Comparison of ENCODE assay signal across 18 cellular contexts in the genomic region with DNA sequence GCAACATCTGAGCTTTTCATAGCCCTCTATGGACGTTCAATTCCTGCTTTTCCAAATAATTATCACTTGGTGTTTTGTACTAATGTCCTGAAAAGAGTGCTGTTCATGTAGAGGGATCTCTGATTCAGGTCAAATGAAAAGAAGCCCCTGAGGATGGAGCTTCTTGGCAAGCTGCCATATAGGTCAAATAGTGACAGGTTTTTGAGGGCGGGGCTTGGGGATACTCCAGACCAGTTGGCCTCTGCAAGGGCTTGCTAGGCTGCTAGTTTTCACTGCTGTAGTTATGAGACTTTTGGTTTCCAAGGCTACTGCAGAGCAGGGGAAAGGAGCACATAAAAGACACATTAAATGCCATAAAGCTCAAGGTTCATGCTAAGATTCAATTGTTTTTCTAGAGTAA.
DNase-seq lines count a peak whose midpoint lies in the region; ATAC-seq and TF ChIP-seq lines count a peak whose summit lies in the region.
"Had no signal": no experiment of that assay in that cellular context is flagged by ENCODE, and none has a peak within 500 bp of the region (broad histone marks: within the 10 kb centered on the region; RNA-seq: fewer than 3 reads in every experiment).

No MANE protein-coding gene starts in this region.

- no peak overlapping the region for H3K9ac ChIP-seq in HCT116 (ENCODE audit: low read length)

- H3K27ac ChIP-seq in HCT116 (ENCODE audit: low read depth, low read length), result no peak overlapping the region
- no peak overlapping the region for H3K27ac ChIP-seq in spleen
- H3K27ac ChIP-seq: suprapubic skin had no signal

- no peaks in the 10 kb centered on the region for H4K20me1 ChIP-seq in HCT116 (ENCODE audit: insufficient read depth)

- BruUV-seq in HCT116 (replicated peaks; lab: Mats Ljungman, UMichigan), result no TSS peak

- RAD21 ChIA-PET in HCT116 (lab: Charles Lee; ENCODE audit: low non-redundant PET in 1 of 2, low total read pairs in 2 of 2, uncharacterized antibody in 2 of 2, unreplicated experiment in 2 of 2), result no interaction called here

- H3K4me3 Mint-ChIP-seq in glutamatergic neuron (ENCODE audit: unreplicated experiment), result no peak overlapping the region
- no peak overlapping the region for H3K4me3 Mint-ChIP-seq in T-helper 2 cell treated with Interferon-gamma antibody and Interleukin-4, amounts not matched to agents 5 μg/mL and 100 μg/mL, for 36 hours
- H3K4me3 Mint-ChIP-seq: endodermal cell; HFFc6; T-helper 1 cell treated with Interleukin-12 subunit alpha and Interleukin-12 subunit beta and Interleukin-4 antibody, amounts not matched to agents 30 μg/mL and 1 μg/mL, for 36 hours had no signal

- CTCF ChIA-PET in HCT116 (lab: Charles Lee), result interaction anchor here (0.7 to 0.9 kb wide), 2 partner anchors 22 to 29 kb away, joined by 3 read pairs; no protein-coding TSS in a partner anchor

- no peaks in the 10 kb centered on the region for H3K9me3 Mint-ChIP-seq in glutamatergic neuron (ENCODE audit: unreplicated experiment)
- H3K9me3 Mint-ChIP-seq in T-helper 2 cell treated with Interferon-gamma antibody and Interleukin-4, amounts not matched to agents 5 μg/mL and 100 μg/mL, for 36 hours, result no peaks in the 10 kb centered on the region
- H3K9me3 Mint-ChIP-seq: endodermal cell; T-helper 1 cell treated with Interleukin-12 subunit alpha and Interleukin-12 subunit beta and Interleukin-4 antibody, amounts not matched to agents 30 μg/mL and 1 μg/mL, for 36 hours had no signal

- H3K9me2 ChIP-seq in HCT116 (ENCODE audit: insufficient read depth), result 0 out of 2 replicates have a peak, but pooled peaks cover 3% of the 10 kb centered on the region

- peaks cover 23% of the 10 kb centered on the region for H3K4me1 Mint-ChIP-seq in glutamatergic neuron (ENCODE audit: low read depth, unreplicated experiment)
- no peaks in the 10 kb centered on the region for H3K4me1 Mint-ChIP-seq in T-helper 2 cell treated with Interferon-gamma antibody and Interleukin-4, amounts not matched to agents 5 μg/mL and 100 μg/mL, for 36 hours (ENCODE audit: low read depth)
- H3K4me1 Mint-ChIP-seq: endodermal cell had no signal

- H3K27ac Mint-ChIP-seq in glutamatergic neuron (ENCODE audit: unreplicated experiment), result peak overlapping the region; percentile 16
- no peak overlapping the region for H3K27ac Mint-ChIP-seq in T-helper 2 cell treated with Interferon-gamma antibody and Interleukin-4, amounts not matched to agents 5 μg/mL and 100 μg/mL, for 36 hours
- H3K27ac Mint-ChIP-seq: endodermal cell; HFFc6; T-helper 1 cell treated with Interleukin-12 subunit alpha and Interleukin-12 subunit beta and Interleukin-4 antibody, amounts not matched to agents 30 μg/mL and 1 μg/mL, for 36 hours had no signal

- ATAC-seq in HCT116, result no peak; the same call in 1 of the 2 replicates
- ATAC-seq: left lobe of liver had no signal

- H3K4me1 ChIP-seq in HCT116 (ENCODE audit: control insufficient read depth in 1 of 2, insufficient read depth in 2 of 2, low read length in 2 of 2) (peaks cover 16 to 26% of the 10 kb centered on the region in 2 experiments; a peak in 3 of 4 replicates), spleen (no peaks in the 10 kb centered on the region)
- H3K4me1 ChIP-seq: suprapubic skin had no signal

- DNase-seq in DMS153 (lab: John Stamatoyannopoulos, UW) (peak; percentile 16), HCT116 (ENCODE audit: low read depth, low spot score) (no peak), NCI-H748 (lab: John Stamatoyannopoulos, UW; ENCODE audit: unreplicated experiment) (peak; percentile 89), glutamatergic neuron (peak; percentile 59), head of caudate nucleus (no peak), spleen (no peak)
- no peak for DNase-seq in T-helper 2 cell treated with Interferon-gamma antibody and Interleukin-4, amounts not matched to agents 5 μg/mL and 100 μg/mL, for 36 hours (ENCODE audit: low spot score)
- DNase-seq: AML-193; amniotic stem cell; cerebellar nuclear complex; endodermal cell; HFFc6; NCI-H774; stimulated activated CD4-positive, alpha-beta T cell treated with anti-CD3 and anti-CD28 coated beads, Interleukin-4, amount 100 ng/mL, for 24 hours; stimulated activated CD8-positive, alpha-beta memory T cell treated with anti-CD3 and anti-CD28 coated beads, Interleukin-4, amount 100 ng/mL, for 48 hours had no signal

- H3K4me3 ChIP-seq in HCT116 (replicated peaks in 1 of 2; ENCODE audit: low read depth in 1 of 2, low read length in 2 of 2) (no peak overlapping the region), spleen (no peak overlapping the region)
- H3K4me3 ChIP-seq: suprapubic skin had no signal

- no peaks in the 10 kb centered on the region for H3K9me3 ChIP-seq in HCT116 (ENCODE audit: control insufficient read depth in 1 of 2, insufficient read depth in 1 of 2, low read depth in 1 of 2, low read length in 2 of 2)
- no peaks in the 10 kb centered on the region for H3K9me3 ChIP-seq in spleen
- H3K9me3 ChIP-seq: suprapubic skin had no signal

- intact Hi-C loops in HCT116 (cut with micrococcal nuclease), result no loop called here
- intact Hi-C loops in head of caudate nucleus (cut with DNase I), result no loop called here
- intact Hi-C loops in spleen (cut with DNase I; ENCODE audit: low total_unique reads), result no loop called here

- no peaks in the 10 kb centered on the region for H3K79me2 ChIP-seq in HCT116 (ENCODE audit: insufficient read depth, low read length)

- peak overlapping the region; percentile 62; the same call in 1 of the 2 replicates for H3K4me2 ChIP-seq in HCT116 (ENCODE audit: low read length)

- H3K27me3 ChIP-seq in HCT116 (ENCODE audit: insufficient read depth, low read length), result no peaks in the 10 kb centered on the region
- H3K27me3 ChIP-seq in spleen (replicated peaks in 1 of 7), result no peaks in the 10 kb centered on the region
- H3K27me3 ChIP-seq: suprapubic skin had no signal

- WGBS in spleen, 5 donors, result 75 to 85% (median 79%) methylated on average over 2 of the region's 2 CpGs

- no peaks in the 10 kb centered on the region for H3K27me3 Mint-ChIP-seq in glutamatergic neuron (ENCODE audit: unreplicated experiment)
- H3K27me3 Mint-ChIP-seq in T-helper 2 cell treated with Interferon-gamma antibody and Interleukin-4, amounts not matched to agents 5 μg/mL and 100 μg/mL, for 36 hours (ENCODE audit: low read depth), result no peaks in the 10 kb centered on the region

- TF ChIP-seq POLR2A in HCT116 (IDR thresholded peaks at IDR 0.05; ENCODE audit: borderline replicate concordance, extremely low read depth, insufficient read depth, insufficient read length), result no peak
- no peak for TF ChIP-seq POLR2A in spleen (IDR thresholded peaks at IDR 0.05)

- TF ChIP-seq RAD21 in HCT116 (IDR thresholded peaks at IDR 0.05; ENCODE audit: low read depth), result no peak

- POLR2A ChIA-PET in HCT116 (lab: Charles Lee), result no interaction called here

- TF ChIP-seq CTCF in HCT116 (IDR thresholded peaks at IDR 0.05 in 2 of 3, conservative IDR thresholded peaks at IDR 0.05 in 1 of 3; ENCODE audit: borderline replicate concordance in 1 of 3, insufficient read depth in 1 of 3, low read depth in 2 of 3, low read length in 2 of 3), result no peak
- TF ChIP-seq CTCF in glutamatergic neuron (IDR thresholded peaks at IDR 0.05; ENCODE audit: partially characterized antibody, unreplicated experiment), result no peak
- no peak for TF ChIP-seq CTCF in spleen (IDR thresholded peaks at IDR 0.05 in 8 of 11, conservative IDR thresholded peaks at IDR 0.05 in 3 of 11)

- H2AFZ ChIP-seq in HCT116 (ENCODE audit: low read depth, low read length, poor library complexity, severe bottlenecking), result no peak overlapping the region

- no peaks in the 10 kb centered on the region for H3K36me3 Mint-ChIP-seq in glutamatergic neuron (ENCODE audit: unreplicated experiment)
- H3K36me3 Mint-ChIP-seq in T-helper 2 cell treated with Interferon-gamma antibody and Interleukin-4, amounts not matched to agents 5 μg/mL and 100 μg/mL, for 36 hours (ENCODE audit: low read depth), result no peaks in the 10 kb centered on the region

- H3K36me3 ChIP-seq in HCT116 (ENCODE audit: control insufficient read depth in 1 of 2, insufficient read depth in 2 of 2, low read length in 2 of 2), result no peaks in the 10 kb centered on the region
- H3K36me3 ChIP-seq in spleen, result no peaks in the 10 kb centered on the region
- H3K36me3 ChIP-seq: suprapubic skin had no signal

TF ChIP-seq in HCT116, 20 proteins besides CTCF, POLR2A, EP300 and RAD21 (continues in another document):
- TF ChIP-seq ZFX (IDR thresholded peaks at IDR 0.05) (no peak), FOSL1 (IDR thresholded peaks at IDR 0.05; ENCODE audit: low read depth) (no peak), POLR2AphosphoS5 (IDR thresholded peaks at IDR 0.05; ENCODE audit: low read depth, low read length) (no peak)
- TF ChIP-seq, protein P1, sequence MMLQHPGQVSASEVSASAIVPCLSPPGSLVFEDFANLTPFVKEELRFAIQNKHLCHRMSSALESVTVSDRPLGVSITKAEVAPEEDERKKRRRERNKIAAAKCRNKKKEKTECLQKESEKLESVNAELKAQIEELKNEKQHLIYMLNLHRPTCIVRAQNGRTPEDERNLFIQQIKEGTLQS (IDR thresholded peaks at IDR 0.05), result no peak
- TF ChIP-seq, protein P2, sequence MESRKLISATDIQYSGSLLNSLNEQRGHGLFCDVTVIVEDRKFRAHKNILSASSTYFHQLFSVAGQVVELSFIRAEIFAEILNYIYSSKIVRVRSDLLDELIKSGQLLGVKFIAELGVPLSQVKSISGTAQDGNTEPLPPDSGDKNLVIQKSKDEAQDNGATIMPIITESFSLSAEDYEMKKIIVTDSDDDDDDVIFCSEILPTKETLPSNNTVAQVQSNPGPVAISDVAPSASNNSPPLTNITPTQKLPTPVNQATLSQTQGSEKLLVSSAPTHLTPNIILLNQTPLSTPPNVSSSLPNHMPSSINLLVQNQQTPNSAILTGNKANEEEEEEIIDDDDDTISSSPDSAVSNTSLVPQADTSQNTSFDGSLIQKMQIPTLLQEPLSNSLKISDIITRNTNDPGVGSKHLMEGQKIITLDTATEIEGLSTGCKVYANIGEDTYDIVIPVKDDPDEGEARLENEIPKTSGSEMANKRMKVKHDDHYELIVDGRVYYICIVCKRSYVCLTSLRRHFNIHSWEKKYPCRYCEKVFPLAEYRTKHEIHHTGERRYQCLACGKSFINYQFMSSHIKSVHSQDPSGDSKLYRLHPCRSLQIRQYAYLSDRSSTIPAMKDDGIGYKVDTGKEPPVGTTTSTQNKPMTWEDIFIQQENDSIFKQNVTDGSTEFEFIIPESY (IDR thresholded peaks at IDR 0.05; ENCODE audit: extremely low read depth, insufficient replicate concordance, low read length), result no peak

Comparison
In these comparisons a context has a peak if more than half of its experiments do, and no peak if none do; other contexts are left out.
1. DNase-seq: peak in DMS153 (single experiment), NCI-H748 (single experiment) and glutamatergic neuron (single experiment); none in HCT116 (single experiment), head of caudate nucleus (0 of 42), spleen (single experiment) and T-helper 2 cell treated with Interferon-gamma antibody and Interleukin-4, amounts not matched to agents 5 μg/mL and 100 μg/mL, for 36 hours (single experiment).